Comparison of ENCODE assay signal across 9 cellular contexts in the genomic region with DNA sequence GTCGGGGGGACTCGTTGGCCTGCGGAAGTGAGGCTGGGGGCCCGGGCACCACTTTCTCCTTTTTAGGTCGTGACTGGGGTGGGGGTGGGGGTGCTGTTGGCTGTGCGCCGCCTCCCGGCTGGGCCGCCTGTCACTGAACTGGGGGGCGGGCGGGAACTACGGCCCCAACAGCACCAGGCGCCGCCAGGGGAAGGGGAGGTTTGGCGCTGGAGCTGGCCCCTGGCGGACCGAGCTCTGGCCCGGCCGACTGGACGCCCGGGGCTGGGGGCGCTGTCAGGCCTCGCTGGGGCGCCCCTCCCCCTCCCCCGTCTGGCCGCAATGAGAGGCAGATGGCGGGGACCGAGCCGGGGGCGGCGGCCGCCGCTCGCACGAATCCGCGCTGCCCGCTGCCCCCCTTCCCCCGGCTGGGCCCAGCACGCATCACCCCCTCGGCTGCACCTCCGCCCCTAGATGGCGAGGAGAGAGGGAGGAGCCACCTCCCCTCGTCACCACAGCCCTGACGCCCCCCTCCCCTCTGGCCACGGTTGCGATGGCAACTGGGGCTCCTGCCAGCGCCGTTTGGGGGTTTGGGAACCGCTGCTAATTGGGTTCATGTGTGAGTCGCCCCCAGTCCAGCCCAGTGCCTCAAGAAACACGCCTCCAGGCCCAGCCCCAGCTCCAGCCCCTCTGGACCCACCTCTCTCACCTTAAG. TPM values are rescaled to one million over a fixed set of nuclear protein-coding genes. Genes with fewer than 3 reads are reported as not detected.
DNase-seq lines count a peak whose midpoint lies in the region; ATAC-seq and TF ChIP-seq lines count a peak whose summit lies in the region.
"Had no signal": no experiment of that assay in that cellular context is flagged by ENCODE, and none has a peak within 500 bp of the region (broad histone marks: within the 10 kb centered on the region; RNA-seq: fewer than 3 reads in every experiment).

No MANE protein-coding gene starts in this region.

- peak overlapping the region; percentile 94 for H3K9ac ChIP-seq in IMR-90 (ENCODE audit: low read depth, low read length)

- H2BK15ac ChIP-seq in IMR-90 (ENCODE audit: low read depth, low read length) = peak overlapping the region; percentile 91; the same call in 1 of the 3 replicates

- H4K8ac ChIP-seq in IMR-90 (ENCODE audit: low read depth in 2 of 2, low read length in 2 of 2) = peak overlapping the region; percentile 86 to 88

- peak overlapping the region; percentile 88 for H3K56ac ChIP-seq in IMR-90 (ENCODE audit: extremely low read depth, insufficient read depth, low read length)

- H3K36me3 ChIP-seq in CD8-positive, alpha-beta memory T cell (ENCODE audit: insufficient read depth, low read length) = no peaks in the 10 kb centered on the region
- H3K36me3 ChIP-seq in IMR-90 (ENCODE audit: control insufficient read depth, insufficient read depth, low read length) = peaks cover 29% of the 10 kb centered on the region

- peak overlapping the region; percentile 76 for H3K14ac ChIP-seq in IMR-90 (replicated peaks; ENCODE audit: low read depth, low read length)

- H3K27me3 ChIP-seq in CD8-positive, alpha-beta memory T cell (ENCODE audit: insufficient read depth, low read length, poor library complexity, severe bottlenecking) = peaks cover 45% of the 10 kb centered on the region
- H3K27me3 ChIP-seq in IMR-90 (ENCODE audit: control insufficient read depth, insufficient read depth, low read length) = no peaks in the 10 kb centered on the region

- TF ChIP-seq POLR2A in IMR-90 (IDR thresholded peaks at IDR 0.05; ENCODE audit: low read depth, low read length) = peak; percentile 82

- peak overlapping the region; percentile 97 for H2AK9ac ChIP-seq in IMR-90 (replicated peaks; ENCODE audit: low read depth, low read length, poor library complexity)

- H3K4me3 ChIP-seq in CD8-positive, alpha-beta memory T cell (ENCODE audit: low read length) = no peak overlapping the region
- peak overlapping the region; percentile 86 for H3K4me3 ChIP-seq in IMR-90 (ENCODE audit: insufficient read depth, low read depth, low read length)
- peak overlapping the region; percentile 73 for H3K4me3 ChIP-seq in fibroblast of mammary gland (ENCODE audit: control insufficient read depth, low read depth, low read length)

- peak; percentile 13 to 73 (median 36) for DNase-seq in CD8-positive, alpha-beta memory T cell
- DNase-seq in IMR-90 (peak; percentile 74), fibroblast of mammary gland (ENCODE audit: low read depth) (peak; percentile 80), HK-2 (ENCODE audit: unreplicated experiment) (no peak)
- peak; percentile 36 for DNase-seq in activated T-cell treated with anti-CD3 and anti-CD28 coated beads, Interleukin-2, amount 50 U/mL, for 1 hour
- no peak for DNase-seq in stimulated activated CD4-positive, alpha-beta T cell treated with anti-CD3 and anti-CD28 coated beads, Interleukin-2, amount 100 ng/mL, for 48 hours

- intact Hi-C loops in IMR-90 (cut with micrococcal nuclease) = no loop called here

- in situ Hi-C loops in IMR-90 (cut with MboI; ENCODE audit: low sequenced_read_pairs) = loop anchor here (10.0 kb wide), 1 partner anchor 66 kb away; no protein-coding TSS in a partner anchor

- peak overlapping the region; percentile 1; the same call in 1 of the 2 replicates for H3K23ac ChIP-seq in IMR-90 (ENCODE audit: low read depth, low read length)

- H2BK20ac ChIP-seq in IMR-90 (ENCODE audit: low read depth, low read length) = peak overlapping the region; percentile 33

- peak overlapping the region; percentile 89 for H3K4ac ChIP-seq in IMR-90 (ENCODE audit: low read depth, low read length)

- peaks cover 32 to 43% of the 10 kb centered on the region in 2 donors for H3K27me3 Mint-ChIP-seq in CD8-positive, alpha-beta memory T cell
- no peaks in the 10 kb centered on the region for H3K27me3 Mint-ChIP-seq in nephron (ENCODE audit: low read depth)

- POLR2A ChIA-PET in CD8-positive, alpha-beta memory T cell (lab: Charles Lee) = interaction anchor here (0.7 kb wide), 1 partner anchor 24 kb away, joined by 7 read pairs; no protein-coding TSS in a partner anchor
- POLR2A ChIA-PET in IMR-90 (lab: Charles Lee; ENCODE audit: unreplicated experiment) = no interaction called here

- H4K5ac ChIP-seq in IMR-90 (ENCODE audit: low read depth, low read length) = peak overlapping the region; percentile 66

- H3K9me3 ChIP-seq in CD8-positive, alpha-beta memory T cell (ENCODE audit: low read length) = no peaks in the 10 kb centered on the region
- H3K9me3 ChIP-seq in IMR-90 (ENCODE audit: control insufficient read depth, insufficient read depth, low read length) = no peaks in the 10 kb centered on the region

- TF ChIP-seq RAD21 in IMR-90 (IDR thresholded peaks at IDR 0.05; ENCODE audit: low read length) = no peak

- peaks cover 9% of the 10 kb centered on the region for H3K9me1 ChIP-seq in IMR-90 (ENCODE audit: insufficient read depth, low read length)

- peak overlapping the region; percentile 74 for H3K18ac ChIP-seq in IMR-90 (ENCODE audit: low read depth, low read length)

- WGBS in IMR-90 (ENCODE audit: extremely low coverage in 2 of 2, insufficient read length in 1 of 2), 2 experiments = 13% methylated on average over 3 of the region's 52 CpGs; no CpG with 5 or more reads in 1 of the 2 experiments

- H2BK120ac ChIP-seq in IMR-90 (ENCODE audit: low read depth, low read length) = peak overlapping the region; percentile 64

- H3K4me3 Mint-ChIP-seq in CD8-positive, alpha-beta memory T cell = peak overlapping the region; percentile 5 to 67 (median 55)
- peak overlapping the region; percentile 89 to 95 (median 92) for H3K4me3 Mint-ChIP-seq in nephron

- dilution Hi-C loops in IMR-90 (cut with HindIII; ENCODE audit: low sequenced_read_pairs, unreplicated experiment) = no loop called here

- H3K4me1 ChIP-seq in CD8-positive, alpha-beta memory T cell (ENCODE audit: insufficient read depth, low read length) = peaks cover 30% of the 10 kb centered on the region
- peaks cover 12% of the 10 kb centered on the region for H3K4me1 ChIP-seq in IMR-90 (ENCODE audit: control insufficient read depth, insufficient read depth, low read length)

- peak overlapping the region; percentile 89 for H2AFZ ChIP-seq in IMR-90 (replicated peaks; ENCODE audit: low read length, poor library complexity)

- H2BK5ac ChIP-seq in IMR-90 (ENCODE audit: low read depth, low read length, poor library complexity, severe bottlenecking) = peak overlapping the region; percentile 71

- no peaks in the 10 kb centered on the region for H3K36me3 Mint-ChIP-seq in CD8-positive, alpha-beta memory T cell
- peaks cover 26% of the 10 kb centered on the region for H3K36me3 Mint-ChIP-seq in nephron (ENCODE audit: low read depth)

- H3K4me1 Mint-ChIP-seq in CD8-positive, alpha-beta memory T cell = peaks cover 28 to 36% (median 34%) of the 10 kb centered on the region in 3 donors
- peaks cover 52% of the 10 kb centered on the region for H3K4me1 Mint-ChIP-seq in nephron

- H3K27ac Mint-ChIP-seq in CD8-positive, alpha-beta memory T cell = peak overlapping the region in 1 of 8 donors; percentile 49
- H3K27ac Mint-ChIP-seq in nephron = peak overlapping the region; percentile 82 to 100 (median 99)

- no TSS peak for BruUV-seq in IMR-90 (replicated peaks; lab: Mats Ljungman, UMichigan)

- ATAC-seq in IMR-90 (ENCODE audit: low read depth) = peak; percentile 19
- ATAC-seq in GM21723 (IDR thresholded peaks at IDR 0.05; ENCODE audit: unreplicated experiment) = no peak

- CTCF ChIA-PET in CD8-positive, alpha-beta memory T cell (lab: Charles Lee) = no interaction called here
- CTCF ChIA-PET in IMR-90 (lab: Yijun Ruan, JAX) = no interaction called here

- no peak overlapping the region for H3K27ac ChIP-seq in CD8-positive, alpha-beta memory T cell (ENCODE audit: low read depth, low read length)
- peak overlapping the region; percentile 94 for H3K27ac ChIP-seq in IMR-90 (ENCODE audit: insufficient read depth, low read length)

- TF ChIP-seq CTCF in IMR-90 (conservative IDR thresholded peaks at IDR 0.05; ENCODE audit: low read depth, low read length) (0 out of 2 replicates have a peak, but pooled peaks have one; percentile 10), fibroblast of mammary gland (conservative IDR thresholded peaks at IDR 0.05; ENCODE audit: control insufficient read depth, insufficient read depth, low read depth, low read length) (no peak), nephron (IDR thresholded peaks at IDR 0.05; ENCODE audit: unreplicated experiment in 3 of 3) (no peak)

- H3K79me1 ChIP-seq in IMR-90 (ENCODE audit: low read depth in 1 of 2, low read length in 2 of 2) = peaks cover 6 to 28% of the 10 kb centered on the region in 2 experiments; a peak in 3 of 4 replicates

- H2AK5ac ChIP-seq in IMR-90 (ENCODE audit: low read depth, low read length) = peak overlapping the region; percentile 97

- peak overlapping the region; percentile 75 for H3K4me2 ChIP-seq in IMR-90 (ENCODE audit: low read depth, low read length)

- H4K20me1 ChIP-seq in IMR-90 (ENCODE audit: insufficient read depth, low read length) = peaks cover 4% of the 10 kb centered on the region

- H4K91ac ChIP-seq in IMR-90 (ENCODE audit: insufficient read depth, low read depth, low read length) = peak overlapping the region; percentile 86

- H3K9me3 Mint-ChIP-seq in CD8-positive, alpha-beta memory T cell = no peaks in the 10 kb centered on the region
- H3K9me3 Mint-ChIP-seq in nephron = no peaks in the 10 kb centered on the region

RNA-seq across cellular contexts. Expression of a gene that starts 0.7 kb away (rescaled TPM):
- total RNA-seq in CD8-positive, alpha-beta memory T cell = 1 to 10 TPM in 1 of 2 experiments, under 1 TPM in 1; 0.81 to 1.5 TPM
- not detected for polyA plus RNA-seq in CD8-positive, alpha-beta memory T cell
- 13.6 and 15.6 TPM in 2 replicates for total RNA-seq in IMR-90 (2012; rRNA removed)
- 35.8 and 38.4 TPM in 2 replicates for polyA plus RNA-seq in IMR-90 (2012; rRNA removed)
- polyA plus RNA-seq in IMR-90 (2012; cell fraction: cytosol; rRNA removed) = 19.7 and 21.1 TPM in 2 replicates
- 286 and 363 TPM in 2 replicates for polyA plus RNA-seq in IMR-90 (2012; cell fraction: nucleus; rRNA removed; ENCODE audit: low replicate concordance)

RNA-seq across cellular contexts. Expression of a gene that starts 28.9 kb away (rescaled TPM):
- total RNA-seq in CD8-positive, alpha-beta memory T cell = 10 to 100 TPM; 11.6 to 12.5 TPM
- 15.4 TPM for polyA plus RNA-seq in CD8-positive, alpha-beta memory T cell
- total RNA-seq in IMR-90 (2012; rRNA removed) = not detected in 2 replicates
- polyA plus RNA-seq in IMR-90 (2012; rRNA removed) = 0.09 TPM in 1 of 2 replicates, not detected in the other
- polyA plus RNA-seq in IMR-90 (2012; cell fraction: cytosol; rRNA removed) = 0.02 and 0.04 TPM in 2 replicates
- polyA plus RNA-seq in IMR-90 (2012; cell fraction: nucleus; rRNA removed; ENCODE audit: low replicate concordance) = 0.42 TPM in 2 replicates

RNA-seq across cellular contexts. Expression of a gene that starts 30.1 kb away (rescaled TPM):
- total RNA-seq in CD8-positive, alpha-beta memory T cell = under 1 TPM; 0.02 to 0.04 TPM
- not detected for polyA plus RNA-seq in CD8-positive, alpha-beta memory T cell
- total RNA-seq in IMR-90 (2012; rRNA removed) = 1.7 and 2.2 TPM in 2 replicates
- polyA plus RNA-seq in IMR-90 (2012; rRNA removed) = 5.3 and 5.4 TPM in 2 replicates
- 2.7 and 4.6 TPM in 2 replicates for polyA plus RNA-seq in IMR-90 (2012; cell fraction: cytosol; rRNA removed)
- polyA plus RNA-seq in IMR-90 (2012; cell fraction: nucleus; rRNA removed; ENCODE audit: low replicate concordance) = 10.7 and 11.1 TPM in 2 replicates

RNA-seq across cellular contexts. Expression of a gene that starts 33.8 kb away (rescaled TPM):
- total RNA-seq in CD8-positive, alpha-beta memory T cell = 1 to 10 TPM in 1 of 2 experiments, under 1 TPM in 1; 0.84 to 1.5 TPM
- 0.64 TPM for polyA plus RNA-seq in CD8-positive, alpha-beta memory T cell
- total RNA-seq in IMR-90 (2012; rRNA removed) = not detected in 2 replicates
- 0.04 TPM in 1 of 2 replicates, not detected in the other for polyA plus RNA-seq in IMR-90 (2012; rRNA removed)
- polyA plus RNA-seq in IMR-90 (2012; cell fraction: cytosol; rRNA removed) = 0.08 TPM in 1 of 2 replicates, not detected in the other
- polyA plus RNA-seq in IMR-90 (2012; cell fraction: nucleus; rRNA removed; ENCODE audit: low replicate concordance) = 0.33 and 0.42 TPM in 2 replicates
- total RNA-seq: HT1080 had no signal

RNA-seq across cellular contexts. Expression of a gene that starts 57.4 kb away (rescaled TPM):
- total RNA-seq in CD8-positive, alpha-beta memory T cell = 10 to 100 TPM in 1 of 2 experiments, 1 to 10 TPM in 1; 9.8 to 12.3 TPM
- polyA plus RNA-seq in CD8-positive, alpha-beta memory T cell = 10.3 TPM
- total RNA-seq in IMR-90 (2012; rRNA removed) = 0.18 and 0.28 TPM in 2 replicates
- polyA plus RNA-seq in IMR-90 (2012; rRNA removed) = 2.3 TPM in 2 replicates
- polyA plus RNA-seq in IMR-90 (2012; cell fraction: cytosol; rRNA removed) = 0.10 and 0.38 TPM in 2 replicates
- 26.7 and 90.3 TPM in 2 replicates for polyA plus RNA-seq in IMR-90 (2012; cell fraction: nucleus; rRNA removed; ENCODE audit: low replicate concordance)

Comparison
In these comparisons a context has a peak if more than half of its experiments do, and no peak if none do; other contexts are left out.
1. DNase-seq: peak in CD8-positive, alpha-beta memory T cell (5 of 5), IMR-90 (single experiment), activated T-cell treated with anti-CD3 and anti-CD28 coated beads, Interleukin-2, amount 50 U/mL, for 1 hour (single experiment) and fibroblast of mammary gland (single experiment); none in HK-2 (single experiment) and stimulated activated CD4-positive, alpha-beta T cell treated with anti-CD3 and anti-CD28 coated beads, Interleukin-2, amount 100 ng/mL, for 48 hours (0 of 2).
2. RNA of a gene that starts 28.9 kb away (total RNA-seq): 11.6 to 12.5 TPM in CD8-positive, alpha-beta memory T cell; not detected in IMR-90; every median in the first group is over 10 times any median in the second.